In the genomic region with DNA sequence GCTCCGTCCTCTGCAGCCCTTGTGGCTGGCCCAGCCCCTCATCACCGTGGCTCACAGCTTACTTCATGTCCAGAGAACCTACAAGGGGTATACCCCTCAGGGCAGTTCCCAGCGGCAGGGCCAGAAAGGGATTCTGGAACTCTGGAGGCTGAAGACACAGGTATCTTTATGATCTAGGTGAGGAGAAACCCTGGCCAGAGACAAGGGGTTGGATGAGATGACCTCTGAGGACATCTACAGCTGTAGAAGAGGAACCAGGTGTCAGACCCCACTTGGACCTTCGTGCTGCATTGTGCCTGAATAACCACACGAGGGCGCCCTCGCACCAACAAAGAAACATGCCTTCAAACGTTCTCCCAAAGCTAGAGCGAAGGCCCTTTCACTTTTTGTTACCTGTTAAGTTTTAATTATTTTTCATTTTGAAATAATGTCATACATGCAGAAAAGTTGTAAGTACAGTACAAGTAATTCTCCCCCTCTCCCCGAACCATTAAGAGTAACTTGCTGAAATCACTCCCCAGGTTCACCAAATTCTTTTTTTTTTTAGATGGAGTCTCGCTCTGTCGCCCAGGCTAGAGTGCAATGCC, we compare ENCODE assay signal across 9 cellular contexts.
DNase-seq lines count a peak whose midpoint lies in the region; ATAC-seq and TF ChIP-seq lines count a peak whose summit lies in the region.
"Had no signal": no experiment of that assay in that cellular context is flagged by ENCODE, and none has a peak within 500 bp of the region (broad histone marks: within the 10 kb centered on the region; RNA-seq: fewer than 3 reads in every experiment).

No MANE protein-coding gene starts in this region.

- H3K27me3 ChIP-seq in esophagus muscularis mucosa = no peaks in the 10 kb centered on the region

- H3K4me1 Mint-ChIP-seq in natural killer cell treated with Interleukin-12 subunit alpha and Interleukin-12 subunit beta and Interleukin-15 and Interleukin-18, amount 100 ng/mL, for 72 hours (ENCODE audit: low read depth in 2 of 2) = no peaks in the 10 kb centered on the region

- H3K9me3 ChIP-seq in OCI-LY7 (ENCODE audit: low read length) (no peaks in the 10 kb centered on the region), esophagus muscularis mucosa (no peaks in the 10 kb centered on the region)

- no peak for TF ChIP-seq EP300 in esophagus muscularis mucosa (IDR thresholded peaks at IDR 0.05)

- H3K27ac ChIP-seq in OCI-LY7 (ENCODE audit: low read depth, low read length, poor library complexity, severe bottlenecking) = no peak overlapping the region
- no peak overlapping the region for H3K27ac ChIP-seq in esophagus muscularis mucosa (replicated peaks in 1 of 4)

- H3K4me3 ChIP-seq in OCI-LY7 (ENCODE audit: low read depth, low read length, poor library complexity, severe bottlenecking) (no peak overlapping the region), esophagus muscularis mucosa (no peak overlapping the region)

- CTCF ChIA-PET in OCI-LY7 (lab: Charles Lee; ENCODE audit: unreplicated experiment) = interaction anchor here (0.6 to 1.2 kb wide), 4 partner anchors 351 to 374 kb away, joined by 3 read pairs; no protein-coding TSS in a partner anchor

- DNase-seq in CD1c-positive myeloid dendritic cell (ENCODE audit: extremely low spot score) (peak; percentile 87), OCI-LY7 (ENCODE audit: low spot score) (peak; percentile 76), activated T-cell treated with anti-CD3 and anti-CD28 coated beads for 1 hour (ENCODE audit: low read depth) (peak; percentile 73), esophagus muscularis mucosa (ENCODE audit: extremely low spot score) (no peak)
- peak; percentile 72 for DNase-seq in natural killer cell treated with Interleukin-12 subunit alpha and Interleukin-12 subunit beta and Interleukin-15 and Interleukin-18, amount 100 ng/mL, for 72 hours (ENCODE audit: low spot score)
- DNase-seq in stimulated activated naive CD8-positive, alpha-beta T cell treated with anti-CD3 and anti-CD28 coated beads, Interleukin-15, Interleukin-2, amounts not matched to agents 100 U/mL and 50 U/mL, for 24 hours = peak; percentile 72

- no peaks in the 10 kb centered on the region for H3K79me2 ChIP-seq in OCI-LY7 (ENCODE audit: insufficient read depth, low read depth, low read length)

- intact Hi-C loops in OCI-LY7 (cut with micrococcal nuclease; ENCODE audit: unreplicated experiment) (loop anchor here (1.0 to 5.0 kb wide), 7 partner anchors 121 to 890 kb away; a partner anchor contains a TSS), esophagus muscularis mucosa (cut with DNase I) (loop anchor here (2.0 to 10.0 kb wide), 4 partner anchors 218 to 888 kb away; no protein-coding TSS in a partner anchor)

- TF ChIP-seq POLR2A in esophagus muscularis mucosa (IDR thresholded peaks at IDR 0.05; ENCODE audit: low read depth) = no peak

- no peaks in the 10 kb centered on the region for H3K9me3 Mint-ChIP-seq in natural killer cell treated with Interleukin-12 subunit alpha and Interleukin-12 subunit beta and Interleukin-15 and Interleukin-18, amount 100 ng/mL, for 72 hours
- H3K9me3 Mint-ChIP-seq: IgD-negative memory B cell had no signal

- H3K4me1 ChIP-seq in OCI-LY7 (ENCODE audit: insufficient read depth, low read length, poor library complexity, severe bottlenecking) (peaks cover 19% of the 10 kb centered on the region), esophagus muscularis mucosa (peaks cover 0 to 10% (median 2%) of the 10 kb centered on the region in 4 donors)

- TF ChIP-seq CTCF in OCI-LY7 (conservative IDR thresholded peaks at IDR 0.05; ENCODE audit: low read length) (peak; percentile 96), esophagus muscularis mucosa (IDR thresholded peaks at IDR 0.05) (peak; percentile 94 to 96 (median 95))

- H3K4me3 Mint-ChIP-seq in natural killer cell treated with Interleukin-12 subunit alpha and Interleukin-12 subunit beta and Interleukin-15 and Interleukin-18, amount 100 ng/mL, for 72 hours = no peak overlapping the region

- WGBS in esophagus muscularis mucosa = 30% methylated on average over 11 of the region's 12 CpGs

- no peaks in the 10 kb centered on the region for H3K36me3 ChIP-seq in OCI-LY7 (ENCODE audit: insufficient read depth, low read length)
- H3K36me3 ChIP-seq in esophagus muscularis mucosa = no peaks in the 10 kb centered on the region

- H2AFZ ChIP-seq in OCI-LY7 (ENCODE audit: low read length) = no peak overlapping the region

- no peak overlapping the region for H3K27ac Mint-ChIP-seq in natural killer cell treated with Interleukin-12 subunit alpha and Interleukin-12 subunit beta and Interleukin-15 and Interleukin-18, amount 100 ng/mL, for 72 hours
- H3K27ac Mint-ChIP-seq: IgD-negative memory B cell had no signal

- H3K4me2 ChIP-seq in OCI-LY7 (ENCODE audit: low read length) = peak overlapping the region; percentile 16; the same call in 1 of the 2 replicates

- BruUV-seq in OCI-LY7 (replicated peaks; lab: Mats Ljungman, UMichigan) = no TSS peak

- no peaks in the 10 kb centered on the region for H3K36me3 Mint-ChIP-seq in natural killer cell treated with Interleukin-12 subunit alpha and Interleukin-12 subunit beta and Interleukin-15 and Interleukin-18, amount 100 ng/mL, for 72 hours

- peak; percentile 54 for ATAC-seq in HG03439 (IDR thresholded peaks at IDR 0.05; ENCODE audit: unreplicated experiment)
- ATAC-seq in natural killer cell treated with Interleukin-12 subunit alpha and Interleukin-12 subunit beta and Interleukin-15 and Interleukin-18, amount 100 ng/mL, for 72 hours = peak; percentile 73
- ATAC-seq in stimulated activated naive CD8-positive, alpha-beta T cell treated with anti-CD3 and anti-CD28 coated beads, Interleukin-15, Interleukin-2, amounts not matched to agents 100 U/mL and 50 U/mL, for 24 hours = peak; percentile 52
- no peak for ATAC-seq in HG03280 (IDR thresholded peaks at IDR 0.05; ENCODE audit: unreplicated experiment)

- POLR2A ChIA-PET in OCI-LY7 (lab: Charles Lee) = interaction anchor here (0.6 kb wide), 1 partner anchor 117 kb away, joined by 3 read pairs; no protein-coding TSS in a partner anchor

- no peaks in the 10 kb centered on the region for H4K20me1 ChIP-seq in OCI-LY7 (ENCODE audit: insufficient read depth, low read length)

- H3K9me2 ChIP-seq in OCI-LY7 (ENCODE audit: insufficient read depth, low read length) = no peaks in the 10 kb centered on the region

- H3K27me3 Mint-ChIP-seq in natural killer cell treated with Interleukin-12 subunit alpha and Interleukin-12 subunit beta and Interleukin-15 and Interleukin-18, amount 100 ng/mL, for 72 hours = peaks cover 0 to 9% of the 10 kb centered on the region in 2 donors
